In the genomic region with DNA sequence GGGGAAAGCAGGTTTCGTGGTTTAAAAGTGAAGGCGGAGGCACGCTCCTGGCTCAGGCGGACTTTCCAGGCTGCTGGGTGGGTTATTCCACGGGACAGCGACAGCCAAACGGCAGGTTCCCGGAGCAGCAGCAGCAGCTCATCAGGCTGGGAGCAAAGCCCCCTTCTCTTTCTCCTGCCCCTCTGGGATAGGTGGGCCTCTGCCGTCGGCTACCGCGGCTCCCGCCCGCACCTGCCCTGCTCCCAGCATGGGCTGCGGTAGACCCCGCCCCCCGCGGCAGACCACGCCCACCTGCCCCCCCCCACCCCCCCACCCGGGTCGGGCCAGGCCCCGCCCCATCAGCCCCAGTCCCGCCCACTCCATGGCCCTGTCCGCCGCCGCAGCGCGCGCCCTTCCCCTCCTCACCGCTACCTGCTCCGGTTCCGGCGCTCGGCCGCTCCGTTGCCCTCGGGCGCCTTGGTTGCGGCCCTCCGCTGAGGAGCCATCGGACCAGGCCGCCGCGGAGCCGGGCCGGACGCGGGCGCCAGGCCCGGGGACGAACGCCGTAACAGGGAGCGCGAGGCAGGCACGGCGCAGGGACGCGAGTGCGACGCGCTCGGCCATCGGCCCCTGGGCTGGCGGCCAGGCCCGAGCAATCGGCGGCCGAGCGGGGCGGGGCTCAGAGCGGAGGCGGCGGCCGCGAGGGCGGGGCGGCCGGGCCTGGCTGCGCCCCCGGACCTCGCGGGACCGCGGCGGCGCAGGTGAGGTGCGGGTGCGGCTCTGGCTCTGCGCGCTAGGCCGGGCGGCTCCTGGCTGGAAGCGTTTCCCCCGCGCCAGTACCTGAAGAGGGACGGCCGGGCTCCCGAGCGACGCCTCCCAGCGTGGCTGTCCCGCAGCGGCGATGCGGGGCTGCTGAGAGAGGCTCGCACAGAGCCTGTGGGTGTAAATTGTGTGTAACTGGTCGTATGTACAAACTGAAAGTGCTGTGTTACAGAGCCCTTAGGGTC, we compare ENCODE assay signal across 8 cellular contexts. TPM values are rescaled to one million over a fixed set of nuclear protein-coding genes. Genes with fewer than 3 reads are reported as not detected.
DNase-seq lines count a peak whose midpoint lies in the region; ATAC-seq lines count a peak whose summit lies in the region.

TSS of gene HEXD (plus strand) at position 347 of the 986 bp plus-strand sequence. CDS start 1,453 bp downstream, outside the sequence.
TSS of gene OGFOD3 (minus strand) at position 586 of the 986 bp plus-strand sequence. CDS start at position 485, 101 bp downstream.

- DNase-seq in COLO829 (ENCODE audit: low spot score) (peak; percentile 84), HS-27A (ENCODE audit: low read depth) (peak; percentile 24), NOMO-1 (lab: John Stamatoyannopoulos, UW; ENCODE audit: unreplicated experiment in 2 of 2) (peak; percentile 76 to 94), mesenteric fat pad (ENCODE audit: low spot score) (peak; percentile 95)
- DNase-seq in activated CD8-positive, alpha-beta memory T cell treated with anti-CD3 and anti-CD28 coated beads for 48 hours (ENCODE audit: low read depth in 2 of 3, low spot score in 2 of 3) = peak; percentile 66 to 90 (median 76)
- DNase-seq in stimulated activated CD8-positive, alpha-beta memory T cell treated with anti-CD3 and anti-CD28 coated beads, Interleukin-15, amount 100 ng/mL, for 1 hour (ENCODE audit: low read depth) = peak; percentile 63

- no peaks in the 10 kb centered on the region for H3K36me3 ChIP-seq in endocrine pancreas (ENCODE audit: control insufficient read depth, insufficient read depth, low read length)

- H3K9me3 ChIP-seq in endocrine pancreas (ENCODE audit: control insufficient read depth, low read length) = no peaks in the 10 kb centered on the region

- H3K4me3 ChIP-seq in endocrine pancreas (ENCODE audit: control insufficient read depth, insufficient read depth, low read length) = peak within 1 kb of the TSS; percentile 87

- peaks cover 8% of the 10 kb centered on the region for H3K4me1 ChIP-seq in endocrine pancreas (ENCODE audit: control insufficient read depth, insufficient read depth, low read length)

- peak within 1 kb of the TSS; percentile 71 for H3K9ac ChIP-seq in endocrine pancreas (ENCODE audit: control insufficient read depth, insufficient read depth, low read length)

- no peaks in the 10 kb centered on the region for H3K27me3 ChIP-seq in endocrine pancreas (ENCODE audit: control insufficient read depth, insufficient read depth, low read length)

- peak; percentile 92 for ATAC-seq in GM19468 (IDR thresholded peaks at IDR 0.05; ENCODE audit: extremely low read depth, unreplicated experiment)

RNA-seq across cellular contexts. Expression of gene HEXD, which starts in this region (rescaled TPM):
- 24.1 TPM for total RNA-seq in mesenteric fat pad

RNA-seq across cellular contexts. Expression of gene OGFOD3, which starts in this region (rescaled TPM):
- 22.6 TPM for total RNA-seq in mesenteric fat pad

Comparison
In these comparisons a context has a peak if more than half of its experiments do, and no peak if none do; other contexts are left out.
1. Peak in every context shown above with its lines: DNase-seq, ATAC-seq and H3K4me3 ChIP-seq.
2. DNase-seq: peak in every context shown above with its lines; median percentile 95 in mesenteric fat pad; 85 in NOMO-1; 84 in COLO829; 76 in activated CD8-positive, alpha-beta memory T cell treated with anti-CD3 and anti-CD28 coated beads for 48 hours; 63 in stimulated activated CD8-positive, alpha-beta memory T cell treated with anti-CD3 and anti-CD28 coated beads, Interleukin-15, amount 100 ng/mL, for 1 hour; 24 in HS-27A.